In genomic region chr1:34176830-34177613, GRCh38 we compare ENCODE assay signal across 1 cellular context.
TF ChIP-seq lines count a peak whose summit lies in the region.

A gene with protein sequence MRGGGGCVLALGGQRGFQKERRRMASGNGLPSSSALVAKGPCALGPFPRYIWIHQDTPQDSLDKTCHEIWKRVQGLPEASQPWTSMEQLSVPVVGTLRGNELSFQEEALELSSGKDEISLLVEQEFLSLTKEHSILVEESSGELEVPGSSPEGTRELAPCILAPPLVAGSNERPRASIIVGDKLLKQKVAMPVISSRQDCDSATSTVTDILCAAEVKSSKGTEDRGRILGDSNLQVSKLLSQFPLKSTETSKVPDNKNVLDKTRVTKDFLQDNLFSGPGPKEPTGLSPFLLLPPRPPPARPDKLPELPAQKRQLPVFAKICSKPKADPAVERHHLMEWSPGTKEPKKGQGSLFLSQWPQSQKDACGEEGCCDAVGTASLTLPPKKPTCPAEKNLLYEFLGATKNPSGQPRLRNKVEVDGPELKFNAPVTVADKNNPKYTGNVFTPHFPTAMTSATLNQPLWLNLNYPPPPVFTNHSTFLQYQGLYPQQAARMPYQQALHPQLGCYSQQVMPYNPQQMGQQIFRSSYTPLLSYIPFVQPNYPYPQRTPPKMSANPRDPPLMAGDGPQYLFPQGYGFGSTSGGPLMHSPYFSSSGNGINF (plus strand): TSS chr1:34176907. CDS start chr1:34177790, 883 bp downstream.

TF ChIP-seq in WTC11, 78 proteins besides CTCF, POLR2A, EP300 and RAD21 (continued from another document):
- TF ChIP-seq ZNF423 (CRISPR knock-in tag; IDR thresholded peaks at IDR 0.05) = no peak
- TF ChIP-seq, protein P1, sequence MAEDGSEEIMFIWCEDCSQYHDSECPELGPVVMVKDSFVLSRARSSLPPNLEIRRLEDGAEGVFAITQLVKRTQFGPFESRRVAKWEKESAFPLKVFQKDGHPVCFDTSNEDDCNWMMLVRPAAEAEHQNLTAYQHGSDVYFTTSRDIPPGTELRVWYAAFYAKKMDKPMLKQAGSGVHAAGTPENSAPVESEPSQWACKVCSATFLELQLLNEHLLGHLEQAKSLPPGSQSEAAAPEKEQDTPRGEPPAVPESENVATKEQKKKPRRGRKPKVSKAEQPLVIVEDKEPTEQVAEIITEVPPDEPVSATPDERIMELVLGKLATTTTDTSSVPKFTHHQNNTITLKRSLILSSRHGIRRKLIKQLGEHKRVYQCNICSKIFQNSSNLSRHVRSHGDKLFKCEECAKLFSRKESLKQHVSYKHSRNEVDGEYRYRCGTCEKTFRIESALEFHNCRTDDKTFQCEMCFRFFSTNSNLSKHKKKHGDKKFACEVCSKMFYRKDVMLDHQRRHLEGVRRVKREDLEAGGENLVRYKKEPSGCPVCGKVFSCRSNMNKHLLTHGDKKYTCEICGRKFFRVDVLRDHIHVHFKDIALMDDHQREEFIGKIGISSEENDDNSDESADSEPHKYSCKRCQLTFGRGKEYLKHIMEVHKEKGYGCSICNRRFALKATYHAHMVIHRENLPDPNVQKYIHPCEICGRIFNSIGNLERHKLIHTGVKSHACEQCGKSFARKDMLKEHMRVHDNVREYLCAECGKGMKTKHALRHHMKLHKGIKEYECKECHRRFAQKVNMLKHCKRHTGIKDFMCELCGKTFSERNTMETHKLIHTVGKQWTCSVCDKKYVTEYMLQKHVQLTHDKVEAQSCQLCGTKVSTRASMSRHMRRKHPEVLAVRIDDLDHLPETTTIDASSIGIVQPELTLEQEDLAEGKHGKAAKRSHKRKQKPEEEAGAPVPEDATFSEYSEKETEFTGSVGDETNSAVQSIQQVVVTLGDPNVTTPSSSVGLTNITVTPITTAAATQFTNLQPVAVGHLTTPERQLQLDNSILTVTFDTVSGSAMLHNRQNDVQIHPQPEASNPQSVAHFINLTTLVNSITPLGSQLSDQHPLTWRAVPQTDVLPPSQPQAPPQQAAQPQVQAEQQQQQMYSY (CRISPR knock-in tag; IDR thresholded peaks at IDR 0.05) = no peak
- TF ChIP-seq, protein P2, sequence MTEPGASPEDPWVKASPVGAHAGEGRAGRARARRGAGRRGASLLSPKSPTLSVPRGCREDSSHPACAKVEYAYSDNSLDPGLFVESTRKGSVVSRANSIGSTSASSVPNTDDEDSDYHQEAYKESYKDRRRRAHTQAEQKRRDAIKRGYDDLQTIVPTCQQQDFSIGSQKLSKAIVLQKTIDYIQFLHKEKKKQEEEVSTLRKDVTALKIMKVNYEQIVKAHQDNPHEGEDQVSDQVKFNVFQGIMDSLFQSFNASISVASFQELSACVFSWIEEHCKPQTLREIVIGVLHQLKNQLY (CRISPR knock-in tag; IDR thresholded peaks at IDR 0.05) = no peak
